ENCODE assay signal across 8 cellular contexts in genomic region chr1:101128211-101128727, GRCh38.
DNase-seq lines count a peak whose midpoint lies in the region; ATAC-seq and TF ChIP-seq lines count a peak whose summit lies in the region.

No MANE protein-coding gene starts in this region.

- H3K9me3 ChIP-seq in DND-41 (ENCODE audit: insufficient read depth, low read length, severe bottlenecking) (no peaks in the 10 kb centered on the region), adrenal gland (replicated peaks in 1 of 3) (no peaks in the 10 kb centered on the region)

- H3K36me3 ChIP-seq in DND-41 (ENCODE audit: insufficient read depth, low read length) (no peaks in the 10 kb centered on the region), adrenal gland (replicated peaks in 1 of 2) (no peaks in the 10 kb centered on the region)

- WGBS in adrenal gland, 4 donors: 43 to 63% (median 58%) methylated on average over 3 of the region's 3 CpGs

- peak overlapping the region; percentile 56 for H3K4me2 ChIP-seq in DND-41 (ENCODE audit: insufficient read depth, low read length)

- TF ChIP-seq POLR2A in adrenal gland (IDR thresholded peaks at IDR 0.05): no peak

- peaks cover 42% of the 10 kb centered on the region for H3K4me1 ChIP-seq in DND-41 (ENCODE audit: insufficient read depth, low read length)
- peaks cover 0 to 9% of the 10 kb centered on the region in 2 donors for H3K4me1 ChIP-seq in adrenal gland (replicated peaks in 1 of 2)

- H3K27me3 ChIP-seq in DND-41 (ENCODE audit: insufficient read depth, low read length, poor library complexity) (no peaks in the 10 kb centered on the region), adrenal gland (no peaks in the 10 kb centered on the region)

- ATAC-seq in DND-41 (ENCODE audit: insufficient read depth, low read depth) (peak; percentile 85), GM19452 (IDR thresholded peaks at IDR 0.05; ENCODE audit: unreplicated experiment) (peak; percentile 92), HG03354 (IDR thresholded peaks at IDR 0.05; ENCODE audit: poor library complexity, severe bottlenecking, unreplicated experiment) (peak; percentile 95)

- H4K20me1 ChIP-seq in DND-41 (ENCODE audit: insufficient read depth, low read length): no peaks in the 10 kb centered on the region

- no peaks in the 10 kb centered on the region for H3K79me2 ChIP-seq in DND-41 (ENCODE audit: insufficient read depth, low read length)

- H3K27ac ChIP-seq in DND-41 (ENCODE audit: low read length) (peak overlapping the region; percentile 82), adrenal gland (no peak overlapping the region)

- peak overlapping the region in 1 of 2 experiments; percentile 21; a peak in 2 of 4 replicates for H3K4me3 ChIP-seq in DND-41 (ENCODE audit: low read depth in 1 of 2, low read length in 2 of 2)
- H3K4me3 ChIP-seq in adrenal gland: no peak overlapping the region
- no peak overlapping the region for H3K4me3 ChIP-seq in foreskin fibroblast (ENCODE audit: low read depth in 1 of 2, low read length in 2 of 2)

- no peak for TF ChIP-seq CTCF in DND-41 (IDR thresholded peaks at IDR 0.05; ENCODE audit: borderline replicate concordance, extremely low read depth, low read length, poor library complexity, severe bottlenecking)
- TF ChIP-seq CTCF in adrenal gland (IDR thresholded peaks at IDR 0.05): no peak
- TF ChIP-seq CTCF in foreskin fibroblast (IDR thresholded peaks at IDR 0.05; ENCODE audit: low read depth, low read length): no peak

- H2AFZ ChIP-seq in DND-41 (ENCODE audit: low read depth, low read length): peak overlapping the region; percentile 64

- H3K9ac ChIP-seq in DND-41 (ENCODE audit: low read depth, low read length): peak overlapping the region; percentile 42

- intact Hi-C loops in adrenal gland (cut with DNase I): no loop called here

- peak; percentile 68 for DNase-seq in DND-41
- peak; percentile 9 for DNase-seq in activated effector memory CD4-positive, alpha-beta T cell treated with Interleukin-2 at 50 U/mL for 16 hours
- DNase-seq in adrenal gland: no peak
- DNase-seq in SKM-1 (lab: John Stamatoyannopoulos, UW; ENCODE audit: unreplicated experiment): no peak
- DNase-seq in foreskin fibroblast: no peak
- no peak for DNase-seq in hippocampal formation (lab: John Stamatoyannopoulos, UW)

Comparison
In these comparisons a context has a peak if more than half of its experiments do, and no peak if none do; other contexts are left out.
1. DNase-seq: peak in DND-41 (single experiment) and activated effector memory CD4-positive, alpha-beta T cell treated with Interleukin-2 at 50 U/mL for 16 hours (single experiment); none in adrenal gland (0 of 7), SKM-1 (single experiment), foreskin fibroblast (0 of 2) and hippocampal formation (0 of 2).
2. Peak in every context shown above with its lines, with median percentiles within 50 percentile points of each other: ATAC-seq.